8 cellular contexts compared by ENCODE assay signal in genomic region chr16:3158498-3159314, GRCh38. TPM values are rescaled to one million over a fixed set of nuclear protein-coding genes. Genes with fewer than 3 reads are reported as not detected.
DNase-seq lines count a peak whose midpoint lies in the region; ATAC-seq and TF ChIP-seq lines count a peak whose summit lies in the region.

No MANE protein-coding gene starts in this region.

- DNase-seq in AG10803 (ENCODE audit: low read depth) (peak; percentile 84), GM19238 (ENCODE audit: insufficient read length, low spot score) (peak; percentile 92), SK-MEL-5 (ENCODE audit: low read depth, low spot score) (peak; percentile 89), nucleus accumbens (lab: John Stamatoyannopoulos, UW) (peak in 35 of 56 donors; percentile 4 to 68 (median 28)), thoracic aorta (ENCODE audit: low spot score) (peak; percentile 63)
- peak; percentile 83 for DNase-seq in activated naive CD4-positive, alpha-beta T cell treated with Interleukin-2 at 50 U/mL for 16 hours

- H3K36me3 ChIP-seq in gastroesophageal sphincter: no peaks in the 10 kb centered on the region
- no peaks in the 10 kb centered on the region for H3K36me3 ChIP-seq in thoracic aorta

- no peak; the same call in 1 of the 2 replicates for TF ChIP-seq CTCF in AG10803 (conservative IDR thresholded peaks at IDR 0.05; ENCODE audit: low read length)
- no peak for TF ChIP-seq CTCF in gastroesophageal sphincter (IDR thresholded peaks at IDR 0.05)
- no peak for TF ChIP-seq CTCF in thoracic aorta (IDR thresholded peaks at IDR 0.05)

- TF ChIP-seq EP300 in Ishikawa (IDR thresholded peaks at IDR 0.05; ENCODE audit: borderline replicate concordance) (no peak), gastroesophageal sphincter (IDR thresholded peaks at IDR 0.05) (no peak)

- peak in 1 of 2 donors; percentile 7 for TF ChIP-seq POLR2A in gastroesophageal sphincter (IDR thresholded peaks at IDR 0.05)

- WGBS in gastroesophageal sphincter (ENCODE audit: low coverage in 1 of 2), 2 donors: 0 to 1% methylated on average over 12 to 16 of the region's 72 CpGs

- peaks cover 35% of the 10 kb centered on the region for H3K27me3 ChIP-seq in gastroesophageal sphincter
- no peaks in the 10 kb centered on the region for H3K27me3 ChIP-seq in thoracic aorta (replicated peaks; ENCODE audit: insufficient read depth)

- in situ Hi-C loops in SK-MEL-5 (cut with HindIII; ENCODE audit: low pct_unique_long_range_greater_than_20kb, low sequenced_read_pairs): no loop called here

- H3K4me1 ChIP-seq in gastroesophageal sphincter: peaks cover 0 to 28% (median 0%) of the 10 kb centered on the region in 3 donors
- peaks cover 0 to 15% of the 10 kb centered on the region in 2 donors for H3K4me1 ChIP-seq in thoracic aorta (ENCODE audit: control insufficient read depth in 1 of 2, low read depth in 2 of 2)

- peak; percentile 93 for ATAC-seq in gastroesophageal sphincter
- peak; percentile 64 for ATAC-seq in thoracic aorta (ENCODE audit: insufficient number of reproducible peaks, low FRiP score, low read depth)

- peak overlapping the region; percentile 45 to 95 (median 89) for H3K27ac ChIP-seq in gastroesophageal sphincter
- peak overlapping the region; percentile 82 to 86 for H3K27ac ChIP-seq in thoracic aorta

- TF ChIP-seq RAD21 in Ishikawa (IDR thresholded peaks at IDR 0.05; ENCODE audit: low read depth): no peak

- H3K9me3 ChIP-seq in gastroesophageal sphincter: peaks cover 0 to 9% (median 0%) of the 10 kb centered on the region in 3 donors
- H3K9me3 ChIP-seq in thoracic aorta: no peaks in the 10 kb centered on the region

- H3K4me3 ChIP-seq in AG10803 (ENCODE audit: low read length) (peak overlapping the region; percentile 79), gastroesophageal sphincter (peak overlapping the region; percentile 68 to 91), thoracic aorta (peak overlapping the region; percentile 85)

TF ChIP-seq in Ishikawa, 13 proteins besides CTCF, POLR2A, EP300 and RAD21:
- no peak for TF ChIP-seq REST (IDR thresholded peaks at IDR 0.05; ENCODE audit: low read depth)
- TF ChIP-seq NFIC (IDR thresholded peaks at IDR 0.05): no peak
- peak; percentile 63 for TF ChIP-seq TEAD4 (IDR thresholded peaks at IDR 0.05)
- peak; percentile 78 for TF ChIP-seq ZBTB7A (IDR thresholded peaks at IDR 0.05; ENCODE audit: low read depth)
- TF ChIP-seq CEBPB (IDR thresholded peaks at IDR 0.05): no peak
- no peak for TF ChIP-seq FOXM1 (IDR thresholded peaks at IDR 0.05; ENCODE audit: borderline replicate concordance, low read depth)
- TF ChIP-seq TAF1 (IDR thresholded peaks at IDR 0.05; ENCODE audit: low read depth): 0 out of 2 replicates have a peak, but pooled peaks have one; percentile 12
- TF ChIP-seq USF1 (IDR thresholded peaks at IDR 0.05): no peak

RNA-seq across cellular contexts. Expression of gene ZNF213, which starts 23.9 kb away (rescaled TPM):
- 0.85 and 1.8 TPM in 2 replicates for total RNA-seq in SK-MEL-5 (2014; rRNA removed; shearing (Covaris generic))
- polyA plus RNA-seq in SK-MEL-5 (2015; cell fraction: cytosol; rRNA removed): 8.9 and 11.2 TPM in 2 replicates
- 10.4 and 15.7 TPM in 2 replicates for polyA plus RNA-seq in SK-MEL-5 (2015; cell fraction: nucleus; rRNA removed)
- total RNA-seq in gastroesophageal sphincter (10 to 100 TPM in 2 of 4 donors, 1 to 10 TPM in 2; 3.6 to 22.3 (median 12.2) TPM), thoracic aorta (10 to 100 TPM in 1 of 2 donors, 1 to 10 TPM in 1; 5.9 to 16.2 TPM)

RNA-seq across cellular contexts. Expression of gene OR1F1, which starts 29.3 kb away (rescaled TPM):
- total RNA-seq in SK-MEL-5 (2014; rRNA removed; shearing (Covaris generic)): 0.21 TPM in 1 of 2 replicates, not detected in the other
- 1.00 and 1.7 TPM in 2 replicates for polyA plus RNA-seq in SK-MEL-5 (2015; cell fraction: cytosol; rRNA removed)
- 1.2 and 1.9 TPM in 2 replicates for polyA plus RNA-seq in SK-MEL-5 (2015; cell fraction: nucleus; rRNA removed)
- total RNA-seq in gastroesophageal sphincter (not detected), thoracic aorta (not detected)

RNA-seq across cellular contexts. Expression of gene ZNF205, which starts 46.3 kb away (rescaled TPM):
- total RNA-seq in SK-MEL-5 (2014; rRNA removed; shearing (Covaris generic)): 13.6 and 14.3 TPM in 2 replicates
- polyA plus RNA-seq in SK-MEL-5 (2015; cell fraction: cytosol; rRNA removed): 12.4 and 17.8 TPM in 2 replicates
- polyA plus RNA-seq in SK-MEL-5 (2015; cell fraction: nucleus; rRNA removed): 20.0 and 44.3 TPM in 2 replicates
- total RNA-seq in gastroesophageal sphincter (10 to 100 TPM; 11.6 to 25.8 (median 20.4) TPM), thoracic aorta (10 to 100 TPM; 16.4 to 19.4 TPM)

RNA-seq across cellular contexts. Expression of gene ZSCAN10, which starts 59.6 kb away (rescaled TPM):
- total RNA-seq in SK-MEL-5 (2014; rRNA removed; shearing (Covaris generic)): 0.13 TPM in 1 of 2 replicates, not detected in the other
- polyA plus RNA-seq in SK-MEL-5 (2015; cell fraction: cytosol; rRNA removed): not detected in 2 replicates
- polyA plus RNA-seq in SK-MEL-5 (2015; cell fraction: nucleus; rRNA removed): 0.12 and 0.53 TPM in 2 replicates
- 1 to 10 TPM in 1 of 4 donors, not detected in 3; 1.7 TPM for total RNA-seq in gastroesophageal sphincter
- total RNA-seq in thoracic aorta: not detected

Comparison
In these comparisons a context has a peak if more than half of its experiments do, and no peak if none do; other contexts are left out.
1. Peak in every context shown above with its lines: DNase-seq, ATAC-seq, H3K4me3 ChIP-seq and H3K27ac ChIP-seq.
2. DNase-seq: peak in every context shown above with its lines; median percentile 92 in GM19238; 89 in SK-MEL-5; 84 in AG10803; 83 in activated naive CD4-positive, alpha-beta T cell treated with Interleukin-2 at 50 U/mL for 16 hours; 63 in thoracic aorta; 28 in nucleus accumbens.